ENCODE assay signal across 1 cellular context in genomic region chr17:66301864-66302741, GRCh38.
A peak's percentile ranks its signal among the peaks of the same experiment; 100 is the strongest.
TF ChIP-seq lines count a peak whose summit lies in the region.

Gene PRKCA (plus strand): TSS chr17:66302613.

TF ChIP-seq in IMR-90, 13 proteins besides CTCF, POLR2A, EP300 and RAD21 (continued from another document):
- TF ChIP-seq ELK1 (IDR thresholded peaks at IDR 0.05; ENCODE audit: borderline replicate concordance, low read depth, low read length) (no peak), MXI1 (IDR thresholded peaks at IDR 0.05; ENCODE audit: borderline replicate concordance, low read depth, low read length) (peak; percentile 70; the same call in 1 of the 2 replicates)
